18 cellular contexts compared by ENCODE assay signal in the genomic region with DNA sequence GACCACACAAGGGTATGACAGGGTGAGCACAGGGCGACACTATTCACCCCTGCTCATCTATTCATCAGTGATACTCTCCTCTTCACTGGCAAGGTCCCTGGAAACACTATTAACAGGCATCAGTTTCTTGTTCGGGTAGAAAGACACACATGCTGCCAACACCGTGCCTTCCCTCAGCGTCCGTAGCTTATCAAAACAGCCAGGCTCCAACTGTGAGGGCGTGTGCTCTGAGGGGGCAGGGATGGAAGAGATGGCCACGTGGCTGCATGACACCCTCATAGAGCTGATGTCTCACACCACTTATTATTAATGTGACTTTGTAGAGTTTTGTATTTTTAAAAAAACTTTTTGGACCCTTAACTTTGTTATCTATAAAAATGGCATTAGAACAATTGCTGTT.
DNase-seq lines count a peak whose midpoint lies in the region; FAIRE-seq and TF ChIP-seq lines count a peak whose summit lies in the region.
"Had no signal": no experiment of that assay in that cellular context is flagged by ENCODE, and none has a peak within 500 bp of the region (broad histone marks: within the 10 kb centered on the region; RNA-seq: fewer than 3 reads in every experiment).

No MANE protein-coding gene starts in this region.

- H3K27ac Mint-ChIP-seq in chondrocyte (ENCODE audit: unreplicated experiment): peak overlapping the region; percentile 84
- H3K27ac Mint-ChIP-seq: HFFc6 had no signal

- no peak overlapping the region for H3K56ac ChIP-seq in mesendoderm (ENCODE audit: low read length)

- H2BK15ac ChIP-seq in mesendoderm (replicated peaks; ENCODE audit: low read depth): no peak overlapping the region

- no peak overlapping the region for H3K4ac ChIP-seq in mesendoderm (ENCODE audit: low read depth, low read length)

- H3K27me3 Mint-ChIP-seq in chondrocyte (ENCODE audit: low read depth): no peaks in the 10 kb centered on the region

- no CpG with 5 or more reads among the region's 7 CpGs for WGBS in mesendoderm (ENCODE audit: extremely low coverage, insufficient coverage, low lambda C conversion rate)

- peaks cover 9% of the 10 kb centered on the region for H3K36me3 Mint-ChIP-seq in chondrocyte (ENCODE audit: low read depth)
- H3K36me3 Mint-ChIP-seq: CD14-positive monocyte had no signal

- no peak overlapping the region for H2BK120ac ChIP-seq in mesendoderm (ENCODE audit: low read depth, low read length)

- no peak overlapping the region for H3K4me3 Mint-ChIP-seq in chondrocyte (ENCODE audit: unreplicated experiment)
- H3K4me3 Mint-ChIP-seq: CD14-positive monocyte, HFFc6 had no signal

- no peak overlapping the region for H4K8ac ChIP-seq in mesendoderm (ENCODE audit: low read depth, low read length)

- no peaks in the 10 kb centered on the region for H3K27me3 ChIP-seq in mesendoderm (ENCODE audit: insufficient read depth, low read length, poor library complexity)

- no peak overlapping the region for H3K4me2 ChIP-seq in mesendoderm (ENCODE audit: low read length)
- H3K4me2 ChIP-seq: KMS-11, PC-9 had no signal

- no peaks in the 10 kb centered on the region for H3K79me1 ChIP-seq in mesendoderm (ENCODE audit: low read length)

- no peaks in the 10 kb centered on the region for H3K9me3 Mint-ChIP-seq in chondrocyte (ENCODE audit: low read depth)
- H3K9me3 Mint-ChIP-seq: HFFc6 had no signal

- H3K79me2 ChIP-seq in mesendoderm (ENCODE audit: control insufficient read depth, insufficient read depth, low read length): no peaks in the 10 kb centered on the region

- peaks cover 41% of the 10 kb centered on the region for H3K4me1 Mint-ChIP-seq in chondrocyte (ENCODE audit: low read depth)
- H3K4me1 Mint-ChIP-seq: CD14-positive monocyte had no signal

- TF ChIP-seq CTCF in chondrocyte (IDR thresholded peaks at IDR 0.05) (no peak), GM13977 (IDR thresholded peaks at IDR 0.05; ENCODE audit: extremely low read depth, insufficient read depth, missing control alignments) (no peak)

- no peak overlapping the region for H3K4me3 ChIP-seq in mesendoderm (ENCODE audit: low read length)
- H3K4me3 ChIP-seq: PC-9 had no signal

- no peak overlapping the region for H3K23ac ChIP-seq in mesendoderm (ENCODE audit: low read length)

- no peak for FAIRE-seq in urothelium cell line (lab: Jason Lieb, UNC)
- FAIRE-seq: GM12892 had no signal

- no peaks in the 10 kb centered on the region for H3K36me3 ChIP-seq in mesendoderm (ENCODE audit: control insufficient read depth, insufficient read depth, low read length)

- H2BK5ac ChIP-seq in mesendoderm (ENCODE audit: low read length): no peak overlapping the region

- in situ Hi-C loops in GM13977 (cut with MboI; ENCODE audit: low pct_unique_long_range_greater_than_20kb, low sequenced_read_pairs, unreplicated experiment): loop anchor here (25.0 kb wide), 1 partner anchor 100 kb away; no protein-coding TSS in a partner anchor

- H3K27ac ChIP-seq in mesendoderm (ENCODE audit: low read depth, low read length): no peak overlapping the region
- H3K27ac ChIP-seq: KMS-11, PC-9 had no signal

- no peak overlapping the region for H4K5ac ChIP-seq in mesendoderm (ENCODE audit: low read length)

- no peak overlapping the region for H3K9ac ChIP-seq in mesendoderm (ENCODE audit: low read length)
- H3K9ac ChIP-seq: KMS-11 had no signal

- no peak overlapping the region for H3K18ac ChIP-seq in mesendoderm (ENCODE audit: low read length)

- no peaks in the 10 kb centered on the region for H3K4me1 ChIP-seq in mesendoderm (ENCODE audit: control insufficient read depth, low read depth, low read length)

- H2AK5ac ChIP-seq in mesendoderm (ENCODE audit: low read length): no peak overlapping the region

- DNase-seq in AG20443 (ENCODE audit: low spot score) (peak; percentile 20), HUDEP-2 (lab: John Stamatoyannopoulos, UW; ENCODE audit: unreplicated experiment in 76 of 76) (peak in 75 of 76 experiments; percentile 7 to 97 (median 89)), chondrocyte (ENCODE audit: low spot score) (no peak), mesendoderm (peak; percentile 18), NCI-H2196 (lab: John Stamatoyannopoulos, UW; ENCODE audit: unreplicated experiment) (no peak), GM13977 (ENCODE audit: low spot score) (no peak), urothelium cell line (ENCODE audit: low spot score) (no peak)
- DNase-seq in activated naive CD4-positive, alpha-beta T cell (lab: John Stamatoyannopoulos, UW): no peak
- DNase-seq: AML-193, COR-L47, HFFc6, NCI-H1436 treated with DMSO at 0.1 percent for 48 hours, NCI-H2107, NCI-H526 treated with DMSO at 0.1 percent for 48 hours, PC-9 had no signal

Comparison
In these comparisons a context has a peak if more than half of its experiments do, and no peak if none do; other contexts are left out.
1. DNase-seq: peak in AG20443 (single experiment), HUDEP-2 (75 of 76) and mesendoderm (single experiment); none in chondrocyte (single experiment), NCI-H2196 (single experiment), GM13977 (single experiment), urothelium cell line (single experiment) and activated naive CD4-positive, alpha-beta T cell (0 of 4).